In the genomic region with DNA sequence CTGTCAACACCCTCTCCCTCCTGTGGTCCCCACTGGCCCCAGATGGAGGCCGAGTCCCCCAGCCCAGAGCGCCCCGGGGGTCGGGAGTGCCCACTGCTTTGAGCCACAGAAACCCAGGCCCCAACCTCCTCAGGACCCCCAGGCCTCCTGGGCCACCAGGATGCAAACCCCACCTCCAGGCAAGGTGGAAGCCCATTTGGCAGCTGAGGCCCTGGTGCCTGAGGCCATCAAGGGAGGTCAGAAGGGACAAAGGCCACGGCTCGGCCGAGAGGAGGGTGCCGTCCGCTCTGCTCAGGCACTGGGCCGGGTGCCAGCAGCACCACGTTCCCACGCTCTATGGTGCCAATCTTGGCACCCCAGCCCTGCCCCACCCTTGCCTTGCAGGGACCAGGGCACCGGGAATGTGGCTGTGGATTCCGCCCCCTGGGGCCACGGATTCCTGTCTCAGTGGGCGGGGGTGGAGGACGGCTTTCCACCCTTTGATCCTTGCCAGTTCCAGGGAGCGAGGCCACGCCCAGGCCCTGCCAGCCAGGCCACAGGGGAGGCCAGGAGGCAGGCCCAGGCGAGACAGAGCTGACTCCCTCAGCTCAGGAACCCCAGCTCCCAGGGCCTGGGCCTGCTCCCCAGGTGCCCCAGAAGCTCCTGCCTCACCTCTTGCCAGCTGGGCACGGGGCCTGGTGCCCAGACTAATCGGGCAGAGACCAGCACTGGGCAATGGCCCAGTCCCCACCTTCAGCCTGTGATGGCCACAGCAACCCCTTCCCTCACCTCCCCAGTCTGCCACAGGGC, we compare ENCODE assay signal across 8 cellular contexts. TPM values are rescaled to one million over a fixed set of nuclear protein-coding genes. Genes with fewer than 3 reads are reported as not detected.
DNase-seq lines count a peak whose midpoint lies in the region; ATAC-seq and TF ChIP-seq lines count a peak whose summit lies in the region.

No MANE protein-coding gene starts in this region.

- TF ChIP-seq CTCF in testis (IDR thresholded peaks at IDR 0.05) = no peak

- H3K36me3 ChIP-seq in adipocyte (ENCODE audit: control insufficient read depth, insufficient read depth, low read length, severe bottlenecking) (no peaks in the 10 kb centered on the region), testis (ENCODE audit: low read depth, missing control alignments) (no peaks in the 10 kb centered on the region)

- no peak overlapping the region for H3K9ac ChIP-seq in adipocyte (ENCODE audit: low read length)

- DNase-seq in NCI-H1417 (lab: John Stamatoyannopoulos, UW) (peak in 2 of 3 experiments; percentile 32 to 43), NCI-H1417 treated with DMSO at 0.1 percent for 48 hours (lab: John Stamatoyannopoulos, UW) (no peak), adipocyte (ENCODE audit: low read depth) (peak; percentile 50), testis (peak; percentile 81), CD1c-positive myeloid dendritic cell (ENCODE audit: extremely low spot score) (no peak)
- DNase-seq in activated naive CD4-positive, alpha-beta T cell treated with Interleukin-2 at 50 U/mL for 16 hours = no peak

- no peak for ATAC-seq in GM18498 (IDR thresholded peaks at IDR 0.05; ENCODE audit: unreplicated experiment)

- intact Hi-C loops in testis (cut with DNase I; ENCODE audit: low total_unique reads) = loop anchor here (10.0 kb wide), 1 partner anchor 263 kb away; no protein-coding TSS in a partner anchor

- H3K27me3 ChIP-seq in adipocyte (replicated peaks; ENCODE audit: control insufficient read depth, insufficient read depth, low read length) = peaks cover 4% of the 10 kb centered on the region
- peaks cover 30% of the 10 kb centered on the region for H3K27me3 ChIP-seq in layer of hippocampus (ENCODE audit: control insufficient read depth, insufficient read depth, low read length)
- no peaks in the 10 kb centered on the region for H3K27me3 ChIP-seq in testis

- peak overlapping the region; percentile 30 for H3K27ac ChIP-seq in layer of hippocampus (ENCODE audit: low read depth, low read length)
- no peak overlapping the region for H3K27ac ChIP-seq in testis

- H3K4me3 ChIP-seq in adipocyte (ENCODE audit: low read length) = no peak overlapping the region
- no peak overlapping the region for H3K4me3 ChIP-seq in testis

- TF ChIP-seq POLR2A in testis (IDR thresholded peaks at IDR 0.05) = no peak

- no peaks in the 10 kb centered on the region for H3K9me3 ChIP-seq in adipocyte (ENCODE audit: control insufficient read depth, low read length)
- no peaks in the 10 kb centered on the region for H3K9me3 ChIP-seq in testis

- peaks cover 29% of the 10 kb centered on the region for H3K4me1 ChIP-seq in adipocyte (ENCODE audit: control insufficient read depth, insufficient read depth, low read length)
- H3K4me1 ChIP-seq in testis = peaks cover 40% of the 10 kb centered on the region

- 72 to 83% methylated on average over 6 to 21 of the region's 22 CpGs for WGBS in testis, 2 donors

RNA-seq across cellular contexts. Expression of a gene that starts 26.3 kb away (rescaled TPM):
- total RNA-seq in testis = 1 to 10 TPM; 2.0 to 2.5 TPM
- 1.2 TPM for polyA plus RNA-seq in testis (ENCODE audit: insufficient read depth, low read depth, low replicate concordance)

Comparison
In these comparisons a context has a peak if more than half of its experiments do, and no peak if none do; other contexts are left out.
1. DNase-seq: peak in NCI-H1417 (2 of 3), adipocyte (single experiment) and testis (single experiment); none in NCI-H1417 treated with DMSO at 0.1 percent for 48 hours (single experiment), CD1c-positive myeloid dendritic cell (single experiment) and activated naive CD4-positive, alpha-beta T cell treated with Interleukin-2 at 50 U/mL for 16 hours (single experiment).